Comparison of ENCODE assay signal across 23 cellular contexts in the genomic region with DNA sequence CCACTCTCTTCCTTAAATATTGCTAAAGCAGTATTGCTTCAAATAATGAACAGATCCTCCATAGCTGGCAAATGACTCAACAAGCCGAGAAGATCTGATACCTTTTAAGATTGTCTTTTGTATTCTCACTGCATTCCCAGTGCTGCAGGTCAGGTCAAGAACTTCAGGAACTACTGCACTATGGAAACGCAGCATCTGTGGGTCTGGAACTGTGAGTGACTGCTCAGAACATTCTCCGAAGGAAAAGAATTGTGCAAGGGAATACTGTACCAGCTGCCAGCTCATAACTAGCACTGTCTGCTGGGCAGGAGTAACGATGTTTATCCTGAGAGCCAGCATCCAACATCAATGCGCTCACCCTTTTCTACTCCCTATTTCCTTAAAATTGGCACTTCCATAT.
DNase-seq lines count a peak whose midpoint lies in the region; ATAC-seq and TF ChIP-seq lines count a peak whose summit lies in the region.
"Had no signal": no experiment of that assay in that cellular context is flagged by ENCODE, and none has a peak within 500 bp of the region (broad histone marks: within the 10 kb centered on the region; RNA-seq: fewer than 3 reads in every experiment).

No MANE protein-coding gene starts in this region.

- H3K9me3 ChIP-seq in hepatocyte (ENCODE audit: low read depth): no peaks in the 10 kb centered on the region

- H3K27ac ChIP-seq in dorsolateral prefrontal cortex: peak overlapping the region in 1 of 59 donors; percentile 0
- no peak overlapping the region for H3K27ac ChIP-seq in hepatocyte
- H3K27ac ChIP-seq: 22Rv1, C4-2B had no signal

- H3K27me3 Mint-ChIP-seq in T-helper 2 cell treated with Interferon-gamma antibody and Interleukin-4, amounts not matched to agents 5 μg/mL and 100 μg/mL, for 36 hours (ENCODE audit: low read depth): no peaks in the 10 kb centered on the region

- no peaks in the 10 kb centered on the region for H4K20me1 ChIP-seq in hepatocyte (ENCODE audit: insufficient read depth, poor library complexity, severe bottlenecking)

- H3K4me1 Mint-ChIP-seq in T-helper 2 cell treated with Interferon-gamma antibody and Interleukin-4, amounts not matched to agents 5 μg/mL and 100 μg/mL, for 36 hours (ENCODE audit: low read depth): no peaks in the 10 kb centered on the region

- H3K4me2 ChIP-seq in hepatocyte: no peak overlapping the region

- H3K9me2 ChIP-seq in hepatocyte (replicated peaks; ENCODE audit: insufficient read depth): no peaks in the 10 kb centered on the region

- no peak overlapping the region for H3K4me3 Mint-ChIP-seq in T-helper 2 cell treated with Interferon-gamma antibody and Interleukin-4, amounts not matched to agents 5 μg/mL and 100 μg/mL, for 36 hours

- H3K27me3 ChIP-seq in dorsolateral prefrontal cortex (peaks cover 0 to 8% (median 0%) of the 10 kb centered on the region in 45 donors), hepatocyte (no peaks in the 10 kb centered on the region)

- no peaks in the 10 kb centered on the region for H3K79me2 ChIP-seq in hepatocyte

- intact Hi-C loops in dorsolateral prefrontal cortex (cut with DNase I): no loop called here

- H3K4me3 ChIP-seq in dorsolateral prefrontal cortex (peak overlapping the region in 51 of 59 donors; percentile 0 to 56 (median 28)), hepatocyte (no peak overlapping the region)

- H2AFZ ChIP-seq in hepatocyte: no peak overlapping the region

- no peaks in the 10 kb centered on the region for H3K36me3 Mint-ChIP-seq in T-helper 2 cell treated with Interferon-gamma antibody and Interleukin-4, amounts not matched to agents 5 μg/mL and 100 μg/mL, for 36 hours (ENCODE audit: low read depth)

- DNase-seq in NCI-H446 treated with DMSO at 0.1 percent for 48 hours (lab: John Stamatoyannopoulos, UW) (peak; percentile 1), NCI-H446 (lab: John Stamatoyannopoulos, UW) (no peak), dorsolateral prefrontal cortex (no peak), hepatocyte (ENCODE audit: low spot score) (peak; percentile 11), superior temporal gyrus (ENCODE audit: extremely low spot score) (peak; percentile 43), activated gamma-delta T cell (lab: John Stamatoyannopoulos, UW) (no peak)
- DNase-seq in T-helper 2 cell treated with Interferon-gamma antibody and Interleukin-4, amounts not matched to agents 5 μg/mL and 100 μg/mL, for 36 hours (ENCODE audit: low spot score): no peak
- DNase-seq: AML-193, DMS53, GDM1, GOT3, HCEC 1CT, KBM-7, NCI-H1092 treated with DMSO at 0.1 percent for 48 hours, NCI-H1436 treated with DMSO at 0.1 percent for 48 hours, NCI-H2029, NCI-H2227 treated with DMSO at 0.1 percent for 48 hours, NCI-H524, PC-3, SHP77 had no signal

- no peaks in the 10 kb centered on the region for H3K9me3 Mint-ChIP-seq in T-helper 2 cell treated with Interferon-gamma antibody and Interleukin-4, amounts not matched to agents 5 μg/mL and 100 μg/mL, for 36 hours

- no peak for TF ChIP-seq CTCF in dorsolateral prefrontal cortex (IDR thresholded peaks at IDR 0.05 in 54 of 56, conservative IDR thresholded peaks at IDR 0.05 in 2 of 56; ENCODE audit: low read depth in 1 of 56, partially characterized antibody in 56 of 56)
- TF ChIP-seq CTCF in hepatocyte (IDR thresholded peaks at IDR 0.05; ENCODE audit: poor library complexity): no peak

- WGBS in hepatocyte (ENCODE audit: low lambda C conversion rate, missing lambda C conversion rate): 73% methylated on average over 5 of the region's 5 CpGs

- no peak overlapping the region for H3K27ac Mint-ChIP-seq in T-helper 2 cell treated with Interferon-gamma antibody and Interleukin-4, amounts not matched to agents 5 μg/mL and 100 μg/mL, for 36 hours

- no peaks in the 10 kb centered on the region for H3K36me3 ChIP-seq in hepatocyte (replicated peaks; ENCODE audit: insufficient read depth, low read depth)

- no peak for ATAC-seq in HG03039 (IDR thresholded peaks at IDR 0.05; ENCODE audit: unreplicated experiment)
- ATAC-seq: PC-3 had no signal

- no peaks in the 10 kb centered on the region for H3K4me1 ChIP-seq in hepatocyte (ENCODE audit: insufficient read depth)

Comparison
In these comparisons a context has a peak if more than half of its experiments do, and no peak if none do; other contexts are left out.
1. DNase-seq: peak in NCI-H446 treated with DMSO at 0.1 percent for 48 hours (single experiment), hepatocyte (single experiment) and superior temporal gyrus (single experiment); none in NCI-H446 (0 of 2), dorsolateral prefrontal cortex (0 of 10), T-helper 2 cell treated with Interferon-gamma antibody and Interleukin-4, amounts not matched to agents 5 μg/mL and 100 μg/mL, for 36 hours (single experiment) and activated gamma-delta T cell (single experiment).